In the genomic region with DNA sequence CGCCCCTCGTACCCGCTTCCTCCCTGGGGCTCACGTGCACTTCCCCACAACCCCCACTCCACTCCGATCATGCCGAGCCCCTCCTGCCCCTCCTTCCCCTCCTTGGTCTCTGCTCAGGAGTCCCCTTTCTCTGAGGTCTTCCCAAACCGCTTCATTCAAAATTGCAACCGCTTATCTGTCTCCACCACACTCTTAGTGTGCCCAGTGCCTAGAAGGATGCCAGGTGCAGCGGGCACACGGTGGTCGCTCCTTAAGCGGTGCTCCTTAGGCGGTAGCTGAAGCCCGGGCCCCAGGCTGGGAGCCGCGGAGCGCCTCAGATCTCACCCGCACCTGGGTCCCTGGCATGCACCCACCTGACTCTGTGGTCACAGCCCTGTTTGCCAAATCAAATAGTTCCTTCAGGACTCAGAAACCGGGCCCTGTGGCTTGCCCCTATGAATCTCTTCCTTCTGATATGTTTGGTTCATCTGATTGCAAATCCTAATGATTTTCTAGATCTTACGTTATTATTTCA, we compare ENCODE assay signal across 22 cellular contexts.
A peak's percentile ranks its signal among the peaks of the same experiment; 100 is the strongest.
DNase-seq lines count a peak whose midpoint lies in the region; ATAC-seq and TF ChIP-seq lines count a peak whose summit lies in the region.
"Had no signal": no experiment of that assay in that cellular context is flagged by ENCODE, and none has a peak within 500 bp of the region (broad histone marks: within the 10 kb centered on the region; RNA-seq: fewer than 3 reads in every experiment).

No MANE protein-coding gene starts in this region.

- H3K4me1 Mint-ChIP-seq in neural progenitor cell: peaks cover 18% of the 10 kb centered on the region
- H3K4me1 Mint-ChIP-seq in activated T-helper 17 cell treated with anti-CD3 and anti-CD28 coated beads, Interleukin-2, amount 50 U/mL, for 72 hours: no peaks in the 10 kb centered on the region
- H3K4me1 Mint-ChIP-seq: CD14-positive monocyte; CD8-positive, alpha-beta memory T cell had no signal

- H3K9me3 ChIP-seq in esophagus muscularis mucosa (peaks cover 0 to 3% (median 0%) of the 10 kb centered on the region in 4 donors), neural progenitor cell (ENCODE audit: low read depth) (no peaks in the 10 kb centered on the region)
- H3K9me3 ChIP-seq: A549, BE2C had no signal

- H3K4me3 Mint-ChIP-seq in neural progenitor cell: no peak overlapping the region
- no peak overlapping the region for H3K4me3 Mint-ChIP-seq in activated T-helper 17 cell treated with anti-CD3 and anti-CD28 coated beads, Interleukin-2, amount 50 U/mL, for 72 hours
- H3K4me3 Mint-ChIP-seq: CD14-positive monocyte; CD4-positive, alpha-beta T cell; CD8-positive, alpha-beta memory T cell had no signal

- H3K27ac ChIP-seq in esophagus muscularis mucosa (replicated peaks in 1 of 4) (no peak overlapping the region), neural progenitor cell (no peak overlapping the region), caudate nucleus (ENCODE audit: low read depth, low read length) (no peak overlapping the region)
- H3K27ac ChIP-seq: A549; BLaER1 treated with 17β-estradiol and CSF1 and Interleukin-3, amounts not matched to agents 10 nM and 100 nM had no signal

- no peaks in the 10 kb centered on the region for H3K27me3 Mint-ChIP-seq in neural progenitor cell (ENCODE audit: insufficient read depth, low read depth)
- no peaks in the 10 kb centered on the region for H3K27me3 Mint-ChIP-seq in activated T-helper 17 cell treated with anti-CD3 and anti-CD28 coated beads, Interleukin-2, amount 50 U/mL, for 72 hours
- H3K27me3 Mint-ChIP-seq: CD4-positive, alpha-beta T cell; CD8-positive, alpha-beta memory T cell had no signal

- no peaks in the 10 kb centered on the region for H3K79me2 ChIP-seq in neural progenitor cell (ENCODE audit: low read depth)

- H3K36me3 Mint-ChIP-seq in neural progenitor cell: no peaks in the 10 kb centered on the region
- no peaks in the 10 kb centered on the region for H3K36me3 Mint-ChIP-seq in activated T-helper 17 cell treated with anti-CD3 and anti-CD28 coated beads, Interleukin-2, amount 50 U/mL, for 72 hours (ENCODE audit: low read depth)
- H3K36me3 Mint-ChIP-seq: CD14-positive monocyte; CD8-positive, alpha-beta memory T cell had no signal

- H3K36me3 ChIP-seq in GM06990 (ENCODE audit: control insufficient read depth, insufficient read depth, low read length) (no peaks in the 10 kb centered on the region), H7 (replicated peaks; ENCODE audit: control insufficient read depth, insufficient read depth, low read length) (no peaks in the 10 kb centered on the region), esophagus muscularis mucosa (no peaks in the 10 kb centered on the region), neural progenitor cell (no peaks in the 10 kb centered on the region)
- H3K36me3 ChIP-seq: BE2C; BLaER1 treated with 17β-estradiol and CSF1 and Interleukin-3, amounts not matched to agents 10 nM and 100 nM had no signal

- no peak for TF ChIP-seq POLR2A in esophagus muscularis mucosa (IDR thresholded peaks at IDR 0.05; ENCODE audit: low read depth)

- H4K20me1 ChIP-seq in neural progenitor cell (ENCODE audit: low read depth): no peaks in the 10 kb centered on the region
- H4K20me1 ChIP-seq: BLaER1 treated with 17β-estradiol and CSF1 and Interleukin-3, amounts not matched to agents 10 nM and 100 nM had no signal

- TF ChIP-seq CTCF in GM06990 (IDR thresholded peaks at IDR 0.05; ENCODE audit: insufficient read depth, low read length, poor library complexity, severe bottlenecking) (no peak), esophagus muscularis mucosa (IDR thresholded peaks at IDR 0.05) (no peak), neural progenitor cell (IDR thresholded peaks at IDR 0.05) (no peak)

- no peak for TF ChIP-seq EP300 in esophagus muscularis mucosa (IDR thresholded peaks at IDR 0.05)

- H3K9ac ChIP-seq in neural progenitor cell: no peak overlapping the region
- H3K9ac ChIP-seq: BLaER1 treated with 17β-estradiol and CSF1 and Interleukin-3, amounts not matched to agents 10 nM and 100 nM had no signal

- no peaks in the 10 kb centered on the region for H3K4me1 ChIP-seq in esophagus muscularis mucosa
- H3K4me1 ChIP-seq in neural progenitor cell: peaks cover 10% of the 10 kb centered on the region
- H3K4me1 ChIP-seq: A549; BE2C; BLaER1 treated with 17β-estradiol and CSF1 and Interleukin-3, amounts not matched to agents 10 nM and 100 nM had no signal

- DNase-seq in GM06990 (ENCODE audit: extremely low read depth, insufficient read length) (peak; percentile 2), H7 (peak; percentile 14), esophagus muscularis mucosa (ENCODE audit: extremely low spot score) (peak; percentile 66), neural progenitor cell (ENCODE audit: low spot score) (no peak), NCI-H146 treated with DMSO at 0.1 percent for 48 hours (lab: John Stamatoyannopoulos, UW; ENCODE audit: unreplicated experiment) (no peak), caudate nucleus (lab: John Stamatoyannopoulos, UW) (no peak)
- DNase-seq: 8988T; ACHN; AML-193; BE2C; CD4-positive, alpha-beta T cell; CD8-positive, alpha-beta memory T cell; DMS 273 treated with DMSO at 0.1 percent for 48 hours; DND-41; GOT3; HCEC 1CT had no signal

- H3K27me3 ChIP-seq in GM06990 (replicated peaks; ENCODE audit: control insufficient read depth, insufficient read depth, low read length): no peaks in the 10 kb centered on the region
- no peaks in the 10 kb centered on the region for H3K27me3 ChIP-seq in H7 (ENCODE audit: control insufficient read depth, insufficient read depth, low read length)
- H3K27me3 ChIP-seq in esophagus muscularis mucosa: no peaks in the 10 kb centered on the region
- H3K27me3 ChIP-seq in neural progenitor cell: no peaks in the 10 kb centered on the region
- H3K27me3 ChIP-seq: BE2C; BLaER1 treated with 17β-estradiol and CSF1 and Interleukin-3, amounts not matched to agents 10 nM and 100 nM had no signal

- H2AFZ ChIP-seq in neural progenitor cell (replicated peaks): peak overlapping the region; percentile 87

- H3K9me3 Mint-ChIP-seq in neural progenitor cell: peaks cover 9% of the 10 kb centered on the region
- peaks cover 6% of the 10 kb centered on the region for H3K9me3 Mint-ChIP-seq in activated T-helper 17 cell treated with anti-CD3 and anti-CD28 coated beads, Interleukin-2, amount 50 U/mL, for 72 hours

- H3K4me3 ChIP-seq in GM06990 (replicated peaks; ENCODE audit: low read depth, low read length): no peak overlapping the region
- H3K4me3 ChIP-seq in H7 (ENCODE audit: insufficient read depth, low read depth, low read length): no peak overlapping the region
- H3K4me3 ChIP-seq in esophagus muscularis mucosa: no peak overlapping the region
- H3K4me3 ChIP-seq in neural progenitor cell: no peak overlapping the region
- H3K4me3 ChIP-seq: A549; BLaER1 treated with 17β-estradiol and CSF1 and Interleukin-3, amounts not matched to agents 10 nM and 100 nM; GM12878 had no signal

- WGBS in esophagus muscularis mucosa: 84% methylated on average over 20 of the region's 20 CpGs

- intact Hi-C loops in esophagus muscularis mucosa (cut with DNase I): no loop called here

- H3K27ac Mint-ChIP-seq in neural progenitor cell: no peak overlapping the region
- H3K27ac Mint-ChIP-seq in activated T-helper 17 cell treated with anti-CD3 and anti-CD28 coated beads, Interleukin-2, amount 50 U/mL, for 72 hours: no peak overlapping the region
- H3K27ac Mint-ChIP-seq: CD14-positive monocyte; CD4-positive, alpha-beta T cell; CD8-positive, alpha-beta memory T cell had no signal

- ATAC-seq in GM21576 (IDR thresholded peaks at IDR 0.05; ENCODE audit: unreplicated experiment): no peak
- ATAC-seq in activated T-helper 17 cell treated with anti-CD3 and anti-CD28 coated beads, Interleukin-2, amount 50 U/mL, for 72 hours (replicated peaks): no peak
- ATAC-seq: A549, GM12878 had no signal

- no peak overlapping the region for H3K4me2 ChIP-seq in neural progenitor cell
- H3K4me2 ChIP-seq: A549; BLaER1 treated with 17β-estradiol and CSF1 and Interleukin-3, amounts not matched to agents 10 nM and 100 nM had no signal

- H3F3A ChIP-seq in neural progenitor cell (ENCODE audit: low read depth): peaks cover 9% of the 10 kb centered on the region

Comparison
In these comparisons a context has a peak if more than half of its experiments do, and no peak if none do; other contexts are left out.
1. DNase-seq: peak in GM06990 (single experiment), H7 (single experiment) and esophagus muscularis mucosa (single experiment); none in neural progenitor cell (single experiment), NCI-H146 treated with DMSO at 0.1 percent for 48 hours (single experiment) and caudate nucleus (0 of 61).